In the genomic region with DNA sequence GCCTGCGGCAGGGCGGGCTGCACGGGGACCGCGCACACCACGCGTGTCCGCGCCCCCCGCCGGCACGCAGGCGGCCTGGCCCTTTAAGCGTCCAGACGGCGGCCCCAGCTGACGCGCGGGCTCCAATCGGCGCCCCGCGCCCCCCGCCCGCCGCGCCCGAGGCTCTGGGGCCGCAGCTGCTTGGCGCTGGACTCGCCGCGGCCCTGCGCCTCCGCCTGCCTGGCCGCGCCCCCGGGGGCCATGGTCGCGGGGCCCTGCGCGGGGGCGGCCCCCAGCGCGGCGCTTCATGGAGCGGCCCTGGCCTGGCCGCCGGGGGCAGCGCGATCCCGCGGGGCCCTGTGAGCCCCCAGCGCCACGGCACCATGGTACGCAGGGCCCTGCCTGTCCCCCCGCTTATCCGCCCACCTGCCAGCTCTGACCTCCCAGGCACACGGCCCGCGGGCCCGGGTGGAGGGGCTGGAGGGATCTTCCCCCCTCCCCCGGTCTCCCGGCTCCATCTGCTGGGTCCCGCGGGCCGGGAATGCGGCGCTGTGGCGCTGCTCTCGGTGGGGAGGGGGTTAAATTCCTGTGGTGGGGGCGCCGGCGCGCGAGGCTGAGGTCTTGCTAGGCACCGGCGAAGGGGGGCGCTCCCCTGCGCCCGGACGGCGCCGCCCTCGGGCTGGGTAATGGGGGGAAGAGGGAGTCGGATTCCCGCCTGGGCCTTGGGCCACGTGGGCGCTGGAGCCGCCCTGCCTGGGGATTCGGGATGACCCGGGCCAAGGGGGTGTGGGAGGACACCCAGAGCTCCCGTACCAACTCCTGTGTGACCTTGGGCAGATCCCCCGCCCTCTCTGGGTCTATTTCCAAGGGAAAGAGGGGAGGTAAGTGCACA, we compare ENCODE assay signal across 8 cellular contexts. TPM values are rescaled to one million over a fixed set of nuclear protein-coding genes. Genes with fewer than 3 reads are reported as not detected.
DNase-seq lines count a peak whose midpoint lies in the region; ATAC-seq and TF ChIP-seq lines count a peak whose summit lies in the region.

No MANE protein-coding gene starts in this region.

- H3K27me3 ChIP-seq in body of pancreas, result no peaks in the 10 kb centered on the region
- no peaks in the 10 kb centered on the region for H3K27me3 ChIP-seq in psoas muscle (ENCODE audit: insufficient read depth in 3 of 3, low read length in 2 of 3)

- H3K27ac ChIP-seq in body of pancreas, result peak overlapping the region; percentile 82 to 90 (median 85)
- H3K27ac ChIP-seq in psoas muscle, result peak overlapping the region; percentile 98

- TF ChIP-seq POLR2A in body of pancreas (IDR thresholded peaks at IDR 0.05), result peak; percentile 25 to 30 (median 30)

- H3K4me3 ChIP-seq in body of pancreas (peak overlapping the region; percentile 24 to 67), psoas muscle (peak overlapping the region; percentile 78)

- no peaks in the 10 kb centered on the region for H3K9me3 ChIP-seq in body of pancreas
- no peaks in the 10 kb centered on the region for H3K9me3 ChIP-seq in psoas muscle

- ATAC-seq in activated CD4-positive, CD25-positive, alpha-beta regulatory T cell treated with anti-CD3 and anti-CD28 coated beads, Interleukin-2, amount 50 U/mL, for 24 hours, result peak; percentile 44 to 52
- ATAC-seq in body of pancreas (peak; percentile 71), psoas muscle (peak; percentile 59 to 70 (median 63)), HG03196 (IDR thresholded peaks at IDR 0.05; ENCODE audit: unreplicated experiment) (no peak)

- H3K4me1 ChIP-seq in body of pancreas, result peaks cover 44% of the 10 kb centered on the region
- H3K4me1 ChIP-seq in psoas muscle, result peaks cover 52% of the 10 kb centered on the region

- TF ChIP-seq CTCF in body of pancreas (IDR thresholded peaks at IDR 0.05) (peak in 1 of 7 experiments; percentile 1), psoas muscle (IDR thresholded peaks at IDR 0.05) (no peak)

- no peak for DNase-seq in activated CD4-positive, CD25-positive, alpha-beta regulatory T cell treated with anti-CD3 and anti-CD28 coated beads, Interleukin-2, amount 50 U/mL, for 72 hours
- DNase-seq in NCI-H146 (lab: John Stamatoyannopoulos, UW) (peak; percentile 54), body of pancreas (peak; percentile 57 to 63 (median 60)), iPS DF 19.7 (ENCODE audit: low read depth, low spot score) (peak; percentile 52), psoas muscle (peak; percentile 77 to 87)
- DNase-seq in stimulated activated CD4-positive, alpha-beta T cell treated with anti-CD3 and anti-CD28 coated beads, Interleukin-1b, Interleukin-23, amount 100 ng/mL, for 48 hours, result no peak

- 0% methylated on average over 1 to 52 of the region's 94 CpGs for WGBS in body of pancreas, 2 donors
- 1% methylated on average over 32 to 94 of the region's 94 CpGs for WGBS in psoas muscle, 3 donors

- intact Hi-C loops in body of pancreas (cut with DNase I) (no loop called here), psoas muscle (cut with DNase I) (loop anchor here (2.0 to 10.0 kb wide), 3 partner anchors 47 to 90 kb away; no protein-coding TSS in a partner anchor)

- peaks cover 0 to 3% of the 10 kb centered on the region in 2 donors for H3K36me3 ChIP-seq in body of pancreas (replicated peaks in 1 of 2; ENCODE audit: insufficient read depth in 1 of 2, low read depth in 2 of 2)
- H3K36me3 ChIP-seq in psoas muscle (ENCODE audit: insufficient read depth in 1 of 2, low read depth in 1 of 2), result peaks cover 0 to 14% of the 10 kb centered on the region in 2 donors

RNA-seq across cellular contexts. Expression of gene ZBTB47, which starts 1.1 kb away (rescaled TPM):
- total RNA-seq in body of pancreas, result 10 to 100 TPM; 19.7 to 20.4 TPM
- 100 to 1,000 TPM in 2 of 4 donors, 10 to 100 TPM in 2; 87.2 to 151 (median 110) TPM for total RNA-seq in psoas muscle
- 10 to 100 TPM; 41.6 to 90.3 (median 72.6) TPM for polyA plus RNA-seq in psoas muscle

RNA-seq across cellular contexts. Expression of gene KLHL40, which starts 30.8 kb away (rescaled TPM):
- total RNA-seq in body of pancreas (not detected), psoas muscle (100 to 1,000 TPM; 241 to 923 (median 381) TPM)
- polyA plus RNA-seq in psoas muscle, result 100 to 1,000 TPM; 306 to 822 (median 392) TPM

RNA-seq across cellular contexts. Expression of gene HHATL, which starts 48.0 kb away (rescaled TPM):
- total RNA-seq in body of pancreas, result under 1 TPM in 1 of 2 donors, not detected in 1; 0.26 TPM
- 100 to 1,000 TPM; 157 to 276 (median 212) TPM for total RNA-seq in psoas muscle
- 100 to 1,000 TPM in 1 of 3 donors, 10 to 100 TPM in 2; 37.0 to 188 (median 50.4) TPM for polyA plus RNA-seq in psoas muscle

RNA-seq across cellular contexts. Expression of gene NKTR, which starts 54.1 kb away (rescaled TPM):
- total RNA-seq in body of pancreas (100 to 1,000 TPM; 115 to 128 TPM), psoas muscle (10 to 100 TPM; 12.9 to 23.0 (median 17.6) TPM)
- 10 to 100 TPM in 2 of 3 donors, 1 to 10 TPM in 1; 9.0 to 14.1 (median 11.1) TPM for polyA plus RNA-seq in psoas muscle

Comparison
In these comparisons a context has a peak if more than half of its experiments do, and no peak if none do; other contexts are left out.
1. DNase-seq: peak in NCI-H146 (single experiment), body of pancreas (4 of 4), iPS DF 19.7 (single experiment) and psoas muscle (2 of 2); none in activated CD4-positive, CD25-positive, alpha-beta regulatory T cell treated with anti-CD3 and anti-CD28 coated beads, Interleukin-2, amount 50 U/mL, for 72 hours (single experiment) and stimulated activated CD4-positive, alpha-beta T cell treated with anti-CD3 and anti-CD28 coated beads, Interleukin-1b, Interleukin-23, amount 100 ng/mL, for 48 hours (single experiment).
2. RNA of gene ZBTB47, which starts 1.1 kb away (total RNA-seq): 87.2 to 151 TPM in psoas muscle; 19.7 to 20.4 TPM in body of pancreas; every median in the first group is over 4 times any median in the second.
3. RNA of gene KLHL40, which starts 30.8 kb away (total RNA-seq): 241 to 923 TPM in psoas muscle; not detected in body of pancreas; every median in the first group is over 100 times any median in the second.
4. RNA of gene HHATL, which starts 48.0 kb away (total RNA-seq): 157 to 276 TPM in psoas muscle; 0.26 TPM in body of pancreas; every median in the first group is over 100 times any median in the second.